In the genomic region with DNA sequence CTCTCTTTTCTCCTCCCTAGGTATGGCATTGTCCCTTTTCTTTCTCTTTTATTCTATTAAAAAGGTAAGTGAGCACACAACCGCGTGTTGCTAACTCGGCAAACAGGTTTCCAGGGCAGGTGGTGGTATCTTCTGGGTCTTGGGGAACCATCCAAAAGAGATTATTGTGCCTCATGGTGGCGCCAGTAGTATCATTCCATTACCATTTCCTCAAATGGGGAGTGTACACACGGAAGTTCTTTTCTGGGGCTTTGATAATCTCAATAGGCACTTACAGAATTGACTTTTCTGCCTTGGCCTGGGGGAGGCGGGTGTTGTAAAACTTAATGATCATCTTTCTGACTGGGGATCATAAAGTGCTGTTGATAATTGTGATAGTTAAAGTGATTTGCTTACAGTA, we compare ENCODE assay signal across 22 cellular contexts.
DNase-seq lines count a peak whose midpoint lies in the region; ATAC-seq and TF ChIP-seq lines count a peak whose summit lies in the region.
"Had no signal": no experiment of that assay in that cellular context is flagged by ENCODE, and none has a peak within 500 bp of the region (broad histone marks: within the 10 kb centered on the region; RNA-seq: fewer than 3 reads in every experiment).

No MANE protein-coding gene starts in this region.

- no peaks in the 10 kb centered on the region for H3K36me3 Mint-ChIP-seq in endodermal cell (ENCODE audit: low read depth)
- H3K36me3 Mint-ChIP-seq: memory B cell, naive B cell had no signal

- DNase-seq in NCI-H2029 (lab: John Stamatoyannopoulos, UW) (peak; percentile 18), NCI-H2029 treated with DMSO at 0.1 percent for 48 hours (lab: John Stamatoyannopoulos, UW) (no peak), NCI-H510A (lab: John Stamatoyannopoulos, UW) (peak; percentile 36), endodermal cell (no peak), transverse colon (peak; percentile 19), left ventricle myocardium superior (no peak), GM13977 (ENCODE audit: low spot score) (no peak)
- DNase-seq: activated B cell treated with CpG ODN at 0.5 μM for 24 hours; activated CD4-positive, alpha-beta memory T cell treated with anti-CD3 and anti-CD28 coated beads, Interleukin-2, amount 10 ng/mL, durations not matched to agents 7 days and 5 days; BE2C; islet precursor cell; naive B cell; NCI-H2107; NCI-H82; occipital lobe; Peyer's patch; retina; T-helper 2 cell had no signal

- ATAC-seq in left ventricle myocardium superior: no peak
- no peak for ATAC-seq in HG02623 (IDR thresholded peaks at IDR 0.05; ENCODE audit: unreplicated experiment)

- in situ Hi-C loops in transverse colon (cut with MboI; ENCODE audit: low pct_ligation_motif_present in 1 of 4, low pct_unique_long_range_greater_than_20kb in 1 of 4, low sequenced_read_pairs in 3 of 4) (no loop called here), GM13977 (cut with MboI; ENCODE audit: low pct_unique_long_range_greater_than_20kb, low sequenced_read_pairs, unreplicated experiment) (no loop called here)

- no peaks in the 10 kb centered on the region for H3K36me3 ChIP-seq in endodermal cell (ENCODE audit: control insufficient read depth, insufficient read depth, low read length)
- no peaks in the 10 kb centered on the region for H3K36me3 ChIP-seq in transverse colon
- H3K36me3 ChIP-seq: BE2C, breast epithelium, Peyer's patch, SJSA1 had no signal

- H3K27me3 ChIP-seq in endodermal cell (ENCODE audit: control insufficient read depth, insufficient read depth, low read length, poor library complexity, severe bottlenecking) (peaks cover 20% of the 10 kb centered on the region), transverse colon (no peaks in the 10 kb centered on the region)
- H3K27me3 ChIP-seq: breast epithelium, Peyer's patch, SJSA1 had no signal

- H3K27ac ChIP-seq in endodermal cell (ENCODE audit: low read depth, low read length) (no peak overlapping the region), transverse colon (no peak overlapping the region)
- H3K27ac ChIP-seq: breast epithelium, Peyer's patch, SJSA1 had no signal

- no peak for TF ChIP-seq EP300 in transverse colon (IDR thresholded peaks at IDR 0.05; ENCODE audit: low read depth)

- H3K4me3 ChIP-seq in endodermal cell (ENCODE audit: low read length) (no peak overlapping the region), transverse colon (no peak overlapping the region)
- H3K4me3 ChIP-seq: breast epithelium, Peyer's patch, SJSA1 had no signal

- H3K4me1 Mint-ChIP-seq in endodermal cell: peaks cover 4% of the 10 kb centered on the region
- H3K4me1 Mint-ChIP-seq: activated B cell treated with CpG ODN at 0.5 μM for 24 hours; activated CD4-positive, alpha-beta memory T cell treated with anti-CD3 and anti-CD28 coated beads, Interleukin-2, amount 10 ng/mL, durations not matched to agents 7 days and 5 days; memory B cell; naive B cell had no signal

- no peak overlapping the region for H3K4me3 Mint-ChIP-seq in endodermal cell
- H3K4me3 Mint-ChIP-seq: activated B cell treated with CpG ODN at 0.5 μM for 24 hours; activated CD4-positive, alpha-beta memory T cell treated with anti-CD3 and anti-CD28 coated beads, Interleukin-2, amount 10 ng/mL, durations not matched to agents 7 days and 5 days; memory B cell; naive B cell had no signal

- TF ChIP-seq CTCF in endodermal cell (conservative IDR thresholded peaks at IDR 0.05): peak; percentile 50
- no peak for TF ChIP-seq CTCF in transverse colon (IDR thresholded peaks at IDR 0.05)
- TF ChIP-seq CTCF in GM13977 (IDR thresholded peaks at IDR 0.05; ENCODE audit: extremely low read depth, insufficient read depth, missing control alignments): no peak

- no peak overlapping the region for H3K27ac Mint-ChIP-seq in endodermal cell
- H3K27ac Mint-ChIP-seq: activated B cell treated with CpG ODN at 0.5 μM for 24 hours; activated CD4-positive, alpha-beta memory T cell treated with anti-CD3 and anti-CD28 coated beads, Interleukin-2, amount 10 ng/mL, durations not matched to agents 7 days and 5 days; memory B cell; naive B cell had no signal

- 63 to 90% methylated on average over 1 to 6 of the region's 6 CpGs for WGBS in endodermal cell (ENCODE audit: insufficient coverage in 1 of 2, insufficient read length in 1 of 2), 2 experiments
- WGBS in transverse colon (ENCODE audit: low coverage in 1 of 2), 2 donors: 56 to 71% methylated on average over 4 to 6 of the region's 6 CpGs

- peaks cover 32% of the 10 kb centered on the region for H3K27me3 Mint-ChIP-seq in endodermal cell (ENCODE audit: insufficient read depth)
- H3K27me3 Mint-ChIP-seq: activated B cell treated with CpG ODN at 0.5 μM for 24 hours; activated CD4-positive, alpha-beta memory T cell treated with anti-CD3 and anti-CD28 coated beads, Interleukin-2, amount 10 ng/mL, durations not matched to agents 7 days and 5 days; naive B cell had no signal

- no peaks in the 10 kb centered on the region for H3K4me1 ChIP-seq in endodermal cell (ENCODE audit: control insufficient read depth, insufficient read depth, low read length)
- no peaks in the 10 kb centered on the region for H3K4me1 ChIP-seq in transverse colon
- H3K4me1 ChIP-seq: BE2C, breast epithelium, Peyer's patch, SJSA1 had no signal

- H3K9me3 ChIP-seq in endodermal cell (ENCODE audit: control insufficient read depth, low read length) (no peaks in the 10 kb centered on the region), transverse colon (no peaks in the 10 kb centered on the region)
- H3K9me3 ChIP-seq: BE2C, breast epithelium, Peyer's patch, SJSA1 had no signal

- intact Hi-C loops in transverse colon (cut with DNase I; ENCODE audit: low total_unique reads) (no loop called here), left ventricle myocardium superior (cut with micrococcal nuclease) (no loop called here)

- H3K9me3 Mint-ChIP-seq in endodermal cell: no peaks in the 10 kb centered on the region
- H3K9me3 Mint-ChIP-seq: activated B cell treated with CpG ODN at 0.5 μM for 24 hours; activated CD4-positive, alpha-beta memory T cell treated with anti-CD3 and anti-CD28 coated beads, Interleukin-2, amount 10 ng/mL, durations not matched to agents 7 days and 5 days had no signal

- TF ChIP-seq POLR2A in transverse colon (IDR thresholded peaks at IDR 0.05): no peak

- no peak overlapping the region for H3K9ac ChIP-seq in endodermal cell (ENCODE audit: extremely low read depth, low read length, poor library complexity, severe bottlenecking)

Comparison
In these comparisons a context has a peak if more than half of its experiments do, and no peak if none do; other contexts are left out.
1. DNase-seq: peak in NCI-H2029 (single experiment), NCI-H510A (single experiment) and transverse colon (single experiment); none in NCI-H2029 treated with DMSO at 0.1 percent for 48 hours (single experiment), endodermal cell (single experiment), left ventricle myocardium superior (single experiment) and GM13977 (single experiment).